Comparison of ENCODE assay signal across 1 cellular context in the genomic region with DNA sequence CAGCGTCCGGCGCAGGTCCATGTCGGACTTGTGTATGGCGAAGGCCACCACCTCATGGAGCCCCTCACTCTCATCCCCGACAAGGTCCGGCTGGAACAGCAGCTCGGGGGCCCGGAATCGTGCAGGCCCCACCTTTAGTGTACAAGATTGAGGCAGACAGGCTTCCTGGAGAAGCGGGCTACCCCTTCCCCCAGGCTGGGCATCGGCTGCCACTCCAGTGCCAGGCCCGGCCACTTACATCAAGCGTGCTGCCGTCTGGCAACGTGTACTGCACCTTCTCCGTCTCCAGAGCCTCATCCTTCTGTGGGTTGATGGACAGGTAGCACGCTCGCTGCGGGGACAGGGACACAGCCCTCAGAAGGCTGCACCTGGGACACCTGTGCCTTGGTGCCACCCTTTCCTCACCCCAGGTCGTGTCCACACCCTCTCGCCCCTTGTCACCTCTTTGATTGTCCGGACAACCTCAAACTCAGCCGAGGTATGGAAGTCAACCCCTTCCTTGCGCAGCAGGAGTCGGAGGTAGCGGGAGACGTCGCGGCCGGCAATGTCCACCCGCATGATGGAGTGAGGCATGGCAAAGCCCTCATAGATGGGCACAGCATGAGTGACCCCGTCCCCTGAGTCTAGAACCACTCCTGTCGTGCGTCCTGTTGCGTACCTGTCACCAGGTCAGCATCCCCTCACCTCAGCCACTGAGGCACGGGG.
TF ChIP-seq lines count a peak whose summit lies in the region.

No MANE protein-coding gene starts in this region.

TF ChIP-seq in HepG2, 621 proteins besides CTCF, POLR2A, EP300 and RAD21:
- TF ChIP-seq GZF1 (CRISPR knock-in tag; IDR thresholded peaks at IDR 0.05): no peak
- no peak for TF ChIP-seq MYNN (CRISPR knock-in tag; IDR thresholded peaks at IDR 0.05; ENCODE audit: low read depth)
- TF ChIP-seq KLF15 (CRISPR knock-in tag; IDR thresholded peaks at IDR 0.05; ENCODE audit: borderline replicate concordance): no peak
- TF ChIP-seq ZNF256 (CRISPR knock-in tag; conservative IDR thresholded peaks at IDR 0.05): no peak
- no peak for TF ChIP-seq ZNF629 (CRISPR knock-in tag; conservative IDR thresholded peaks at IDR 0.05)
- no peak for TF ChIP-seq SSRP1 (CRISPR knock-in tag; IDR thresholded peaks at IDR 0.05)
- no peak for TF ChIP-seq ZNF740 (CRISPR knock-in tag; IDR thresholded peaks at IDR 0.05)
- no peak for TF ChIP-seq JUND (CRISPR knock-in tag; IDR thresholded peaks at IDR 0.05)
- no peak for TF ChIP-seq CENPT (CRISPR knock-in tag; IDR thresholded peaks at IDR 0.05; ENCODE audit: low read depth)
- TF ChIP-seq ZNF17 (CRISPR knock-in tag; IDR thresholded peaks at IDR 0.05): no peak
- no peak for TF ChIP-seq MEIS2 (CRISPR knock-in tag; IDR thresholded peaks at IDR 0.05)
- no peak for TF ChIP-seq ZIK1 (CRISPR knock-in tag; IDR thresholded peaks at IDR 0.05; ENCODE audit: borderline replicate concordance, low read depth)
- TF ChIP-seq JUN (CRISPR knock-in tag; IDR thresholded peaks at IDR 0.05): no peak
- no peak for TF ChIP-seq RAD51 (IDR thresholded peaks at IDR 0.05; ENCODE audit: borderline replicate concordance)
- peak; percentile 66 for TF ChIP-seq RBFOX2 (IDR thresholded peaks at IDR 0.05; ENCODE audit: low read depth, low read length)
- TF ChIP-seq ZNF296 (CRISPR knock-in tag; conservative IDR thresholded peaks at IDR 0.05): no peak
- TF ChIP-seq DR1 (CRISPR knock-in tag; IDR thresholded peaks at IDR 0.05): no peak
- no peak for TF ChIP-seq ZNF580 (CRISPR knock-in tag; IDR thresholded peaks at IDR 0.05; ENCODE audit: borderline replicate concordance, low read depth)
- no peak for TF ChIP-seq ZNF124 (CRISPR knock-in tag; IDR thresholded peaks at IDR 0.05)
- no peak for TF ChIP-seq ZNF607 (CRISPR knock-in tag; IDR thresholded peaks at IDR 0.05; ENCODE audit: borderline replicate concordance)
- TF ChIP-seq, protein P1, sequence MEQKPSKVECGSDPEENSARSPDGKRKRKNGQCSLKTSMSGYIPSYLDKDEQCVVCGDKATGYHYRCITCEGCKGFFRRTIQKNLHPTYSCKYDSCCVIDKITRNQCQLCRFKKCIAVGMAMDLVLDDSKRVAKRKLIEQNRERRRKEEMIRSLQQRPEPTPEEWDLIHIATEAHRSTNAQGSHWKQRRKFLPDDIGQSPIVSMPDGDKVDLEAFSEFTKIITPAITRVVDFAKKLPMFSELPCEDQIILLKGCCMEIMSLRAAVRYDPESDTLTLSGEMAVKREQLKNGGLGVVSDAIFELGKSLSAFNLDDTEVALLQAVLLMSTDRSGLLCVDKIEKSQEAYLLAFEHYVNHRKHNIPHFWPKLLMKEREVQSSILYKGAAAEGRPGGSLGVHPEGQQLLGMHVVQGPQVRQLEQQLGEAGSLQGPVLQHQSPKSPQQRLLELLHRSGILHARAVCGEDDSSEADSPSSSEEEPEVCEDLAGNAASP (CRISPR knock-in tag; IDR thresholded peaks at IDR 0.05; ENCODE audit: borderline replicate concordance): no peak
- no peak for TF ChIP-seq MAFG (CRISPR knock-in tag; IDR thresholded peaks at IDR 0.05)
- peak; percentile 84 for TF ChIP-seq AGO2 (optimal IDR thresholded peaks at IDR 0.05; ENCODE audit: low read depth, low read length)
- TF ChIP-seq ZFAT (CRISPR knock-in tag; conservative IDR thresholded peaks at IDR 0.05): no peak
- TF ChIP-seq RBM22 (optimal IDR thresholded peaks at IDR 0.05; ENCODE audit: low read length): peak; percentile 8
- TF ChIP-seq, protein P2, sequence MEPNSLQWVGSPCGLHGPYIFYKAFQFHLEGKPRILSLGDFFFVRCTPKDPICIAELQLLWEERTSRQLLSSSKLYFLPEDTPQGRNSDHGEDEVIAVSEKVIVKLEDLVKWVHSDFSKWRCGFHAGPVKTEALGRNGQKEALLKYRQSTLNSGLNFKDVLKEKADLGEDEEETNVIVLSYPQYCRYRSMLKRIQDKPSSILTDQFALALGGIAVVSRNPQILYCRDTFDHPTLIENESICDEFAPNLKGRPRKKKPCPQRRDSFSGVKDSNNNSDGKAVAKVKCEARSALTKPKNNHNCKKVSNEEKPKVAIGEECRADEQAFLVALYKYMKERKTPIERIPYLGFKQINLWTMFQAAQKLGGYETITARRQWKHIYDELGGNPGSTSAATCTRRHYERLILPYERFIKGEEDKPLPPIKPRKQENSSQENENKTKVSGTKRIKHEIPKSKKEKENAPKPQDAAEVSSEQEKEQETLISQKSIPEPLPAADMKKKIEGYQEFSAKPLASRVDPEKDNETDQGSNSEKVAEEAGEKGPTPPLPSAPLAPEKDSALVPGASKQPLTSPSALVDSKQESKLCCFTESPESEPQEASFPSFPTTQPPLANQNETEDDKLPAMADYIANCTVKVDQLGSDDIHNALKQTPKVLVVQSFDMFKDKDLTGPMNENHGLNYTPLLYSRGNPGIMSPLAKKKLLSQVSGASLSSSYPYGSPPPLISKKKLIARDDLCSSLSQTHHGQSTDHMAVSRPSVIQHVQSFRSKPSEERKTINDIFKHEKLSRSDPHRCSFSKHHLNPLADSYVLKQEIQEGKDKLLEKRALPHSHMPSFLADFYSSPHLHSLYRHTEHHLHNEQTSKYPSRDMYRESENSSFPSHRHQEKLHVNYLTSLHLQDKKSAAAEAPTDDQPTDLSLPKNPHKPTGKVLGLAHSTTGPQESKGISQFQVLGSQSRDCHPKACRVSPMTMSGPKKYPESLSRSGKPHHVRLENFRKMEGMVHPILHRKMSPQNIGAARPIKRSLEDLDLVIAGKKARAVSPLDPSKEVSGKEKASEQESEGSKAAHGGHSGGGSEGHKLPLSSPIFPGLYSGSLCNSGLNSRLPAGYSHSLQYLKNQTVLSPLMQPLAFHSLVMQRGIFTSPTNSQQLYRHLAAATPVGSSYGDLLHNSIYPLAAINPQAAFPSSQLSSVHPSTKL (CRISPR knock-in tag; IDR thresholded peaks at IDR 0.05): no peak
- no peak for TF ChIP-seq PPARG (CRISPR knock-in tag; conservative IDR thresholded peaks at IDR 0.05)
- no peak for TF ChIP-seq ZNF501 (CRISPR knock-in tag; IDR thresholded peaks at IDR 0.05)
- no peak for TF ChIP-seq LBX2 (CRISPR knock-in tag; IDR thresholded peaks at IDR 0.05; ENCODE audit: borderline replicate concordance)
- no peak for TF ChIP-seq ZNF382 (CRISPR knock-in tag; IDR thresholded peaks at IDR 0.05; ENCODE audit: borderline replicate concordance)
- TF ChIP-seq HNRNPL (IDR thresholded peaks at IDR 0.05; ENCODE audit: low read depth, low read length): 0 out of 2 replicates have a peak, but pooled peaks have one; percentile 48
- TF ChIP-seq, protein P3, sequence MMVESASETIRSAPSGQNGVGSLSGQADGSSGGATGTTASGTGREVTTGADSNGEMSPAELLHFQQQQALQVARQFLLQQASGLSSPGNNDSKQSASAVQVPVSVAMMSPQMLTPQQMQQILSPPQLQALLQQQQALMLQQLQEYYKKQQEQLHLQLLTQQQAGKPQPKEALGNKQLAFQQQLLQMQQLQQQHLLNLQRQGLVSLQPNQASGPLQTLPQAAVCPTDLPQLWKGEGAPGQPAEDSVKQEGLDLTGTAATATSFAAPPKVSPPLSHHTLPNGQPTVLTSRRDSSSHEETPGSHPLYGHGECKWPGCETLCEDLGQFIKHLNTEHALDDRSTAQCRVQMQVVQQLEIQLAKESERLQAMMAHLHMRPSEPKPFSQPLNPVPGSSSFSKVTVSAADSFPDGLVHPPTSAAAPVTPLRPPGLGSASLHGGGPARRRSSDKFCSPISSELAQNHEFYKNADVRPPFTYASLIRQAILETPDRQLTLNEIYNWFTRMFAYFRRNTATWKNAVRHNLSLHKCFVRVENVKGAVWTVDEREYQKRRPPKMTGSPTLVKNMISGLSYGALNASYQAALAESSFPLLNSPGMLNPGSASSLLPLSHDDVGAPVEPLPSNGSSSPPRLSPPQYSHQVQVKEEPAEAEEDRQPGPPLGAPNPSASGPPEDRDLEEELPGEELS (CRISPR knock-in tag; IDR thresholded peaks at IDR 0.05): no peak
- TF ChIP-seq EED (CRISPR knock-in tag; IDR thresholded peaks at IDR 0.05): no peak
- no peak for TF ChIP-seq E2F1 (CRISPR knock-in tag; IDR thresholded peaks at IDR 0.05)
- TF ChIP-seq ZNF160 (CRISPR knock-in tag; IDR thresholded peaks at IDR 0.05): 0 out of 2 replicates have a peak, but pooled peaks have one; percentile 23
- TF ChIP-seq, protein P4, sequence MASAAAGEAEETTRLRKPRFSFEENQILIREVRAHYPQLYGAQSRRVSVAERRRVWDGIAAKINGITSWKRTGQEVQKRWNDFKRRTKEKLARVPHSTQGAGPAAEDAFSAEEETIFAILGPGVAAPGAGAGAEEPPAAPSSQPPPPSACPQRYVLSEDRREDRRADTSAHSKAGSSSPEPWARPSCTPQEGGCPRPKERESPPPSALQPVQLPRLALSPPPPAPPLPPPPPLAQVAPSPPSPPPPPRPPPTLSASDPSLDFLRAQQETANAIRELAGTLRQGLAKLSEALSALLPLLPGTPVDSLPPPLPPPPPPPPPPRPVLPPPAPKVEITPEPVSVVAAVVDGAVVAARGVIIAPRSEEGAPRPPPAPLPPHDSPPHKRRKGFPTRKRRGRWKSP (CRISPR knock-in tag; IDR thresholded peaks at IDR 0.05): no peak
TF ChIP-seq in HepG2: peak in this region for 5.
